Comparison of ENCODE assay signal across 8 cellular contexts in the genomic region with DNA sequence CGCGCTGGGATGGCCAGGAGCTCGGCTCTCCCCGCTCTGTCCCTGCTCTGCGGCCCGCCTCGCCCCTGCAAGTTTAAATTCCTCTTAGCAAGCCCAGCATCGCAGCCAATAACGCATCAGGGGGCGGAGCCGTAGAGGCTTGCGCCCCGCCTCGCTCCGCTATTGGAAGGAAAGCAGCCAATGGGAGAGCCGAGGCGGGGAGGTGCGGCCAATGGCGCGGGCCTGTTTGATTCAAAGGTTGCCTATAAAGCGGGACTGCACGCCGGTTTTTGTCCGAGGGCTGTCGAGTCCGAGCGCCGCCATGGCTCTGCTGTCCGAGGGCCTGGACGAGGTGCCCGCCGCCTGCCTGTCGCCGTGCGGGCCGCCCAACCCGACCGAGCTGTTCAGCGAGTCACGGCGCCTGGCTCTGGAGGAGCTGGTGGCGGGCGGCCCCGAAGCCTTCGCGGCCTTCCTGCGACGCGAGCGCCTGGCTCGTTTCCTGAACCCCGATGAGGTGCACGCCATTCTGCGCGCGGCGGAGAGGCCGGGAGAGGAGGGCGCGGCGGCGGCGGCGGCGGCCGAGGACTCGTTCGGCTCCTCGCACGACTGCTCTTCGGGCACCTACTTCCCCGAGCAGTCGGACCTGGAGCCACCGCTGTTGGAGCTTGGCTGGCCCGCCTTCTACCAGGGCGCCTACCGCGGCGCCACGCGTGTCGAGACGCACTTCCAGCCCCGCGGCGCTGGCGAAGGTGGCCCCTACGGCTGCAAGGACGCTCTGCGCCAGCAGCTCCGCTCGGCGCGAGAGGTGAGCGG. TPM values are rescaled to one million over a fixed set of nuclear protein-coding genes. Genes with fewer than 3 reads are reported as not detected.
DNase-seq lines count a peak whose midpoint lies in the region; ATAC-seq and TF ChIP-seq lines count a peak whose summit lies in the region.

FAM83D (plus strand) TSS at position 276 of the 792 bp plus-strand sequence; CDS start at position 302, 26 bp downstream.

- peak; percentile 97 for DNase-seq in G401 (ENCODE audit: low spot score)
- peak; percentile 95 to 98 for DNase-seq in HAP-1 (ENCODE audit: low spot score in 2 of 2)
- DNase-seq in MG63: peak; percentile 98
- peak; percentile 93 to 98 for DNase-seq in SHP77 (lab: John Stamatoyannopoulos, UW)
- peak; percentile 90 for DNase-seq in activated T-helper 9 cell treated with anti-CD3 and anti-CD28 coated beads, Interleukin-2, amount 50 U/mL, for 16 hours (ENCODE audit: low read depth)
- peak; percentile 98 for DNase-seq in fibroblast of the conjunctiva (ENCODE audit: low read depth)
- peak; percentile 97 to 98 for DNase-seq in stimulated activated naive CD8-positive, alpha-beta T cell treated with anti-CD3 and anti-CD28 coated beads, Interleukin-15, amount 100 ng/mL, for 72 hours

- H3K79me2 ChIP-seq in neural cell (replicated peaks; ENCODE audit: insufficient read depth, low read length): peaks cover 25% of the 10 kb centered on the region

- H3K9ac ChIP-seq in neural cell (ENCODE audit: low read length): peak within 1 kb of the TSS; percentile 50

- H3K4me3 Mint-ChIP-seq in stimulated activated naive CD8-positive, alpha-beta T cell treated with anti-CD3 and anti-CD28 coated beads, Interleukin-15, amount 100 ng/mL, for 72 hours: peak within 1 kb of the TSS; percentile 85 to 86

- no peaks in the 10 kb centered on the region for H3F3A ChIP-seq in neural cell (ENCODE audit: insufficient read depth, low read length, poor library complexity, severe bottlenecking)

- no peaks in the 10 kb centered on the region for H4K20me1 ChIP-seq in neural cell (ENCODE audit: insufficient read depth)

- H3K9me2 ChIP-seq in neural cell (ENCODE audit: insufficient read depth, low read length): no peaks in the 10 kb centered on the region

- in situ Hi-C loops in G401 (cut with HindIII; ENCODE audit: low sequenced_read_pairs) (no loop called here), HAP-1 (cut with MboI; ENCODE audit: low sequenced_read_pairs) (no loop called here)

- peak within 1 kb of the TSS; percentile 91 for H3K4me3 ChIP-seq in HAP-1
- peak within 1 kb of the TSS; percentile 77 for H3K4me3 ChIP-seq in MG63
- H3K4me3 ChIP-seq in neural cell (ENCODE audit: low read length): peak within 1 kb of the TSS; percentile 91

- no peak for TF ChIP-seq RAD21 in neural cell (conservative IDR thresholded peaks at IDR 0.05)

- no peaks in the 10 kb centered on the region; the same call in 1 of the 2 replicates for H3K27me3 ChIP-seq in HAP-1 (ENCODE audit: low read depth)
- no peaks in the 10 kb centered on the region for H3K27me3 ChIP-seq in MG63
- H3K27me3 ChIP-seq in neural cell (ENCODE audit: insufficient read depth, low read depth, low read length): no peaks in the 10 kb centered on the region

- H3K27ac Mint-ChIP-seq in stimulated activated naive CD8-positive, alpha-beta T cell treated with anti-CD3 and anti-CD28 coated beads, Interleukin-15, amount 100 ng/mL, for 72 hours: peak within 1 kb of the TSS; percentile 80 to 95

- H2AFZ ChIP-seq in neural cell (ENCODE audit: low read depth, low read length): peak within 1 kb of the TSS; percentile 40

- TF ChIP-seq CTCF in neural cell (IDR thresholded peaks at IDR 0.05; ENCODE audit: poor library complexity, severe bottlenecking): peak; percentile 36

- H3K4me2 ChIP-seq in neural cell (ENCODE audit: low read length): peak within 1 kb of the TSS; percentile 10

- H3K9me3 ChIP-seq in HAP-1 (no peaks in the 10 kb centered on the region), MG63 (no peaks in the 10 kb centered on the region), neural cell (ENCODE audit: low read length) (no peaks in the 10 kb centered on the region)

- no peak for TF ChIP-seq EP300 in neural cell (conservative IDR thresholded peaks at IDR 0.05; ENCODE audit: poor library complexity, severe bottlenecking)

- H3K27ac ChIP-seq in neural cell (ENCODE audit: low read length): no peak within 1 kb of the TSS

- no peaks in the 10 kb centered on the region for H3K27me3 Mint-ChIP-seq in stimulated activated naive CD8-positive, alpha-beta T cell treated with anti-CD3 and anti-CD28 coated beads, Interleukin-15, amount 100 ng/mL, for 72 hours

- peak; percentile 96 for ATAC-seq in stimulated activated naive CD8-positive, alpha-beta T cell treated with anti-CD3 and anti-CD28 coated beads, Interleukin-15, amount 100 ng/mL, for 72 hours

- H3K4me1 Mint-ChIP-seq in stimulated activated naive CD8-positive, alpha-beta T cell treated with anti-CD3 and anti-CD28 coated beads, Interleukin-15, amount 100 ng/mL, for 72 hours: peaks cover 35% of the 10 kb centered on the region

- no peaks in the 10 kb centered on the region for H3K9me3 Mint-ChIP-seq in stimulated activated naive CD8-positive, alpha-beta T cell treated with anti-CD3 and anti-CD28 coated beads, Interleukin-15, amount 100 ng/mL, for 72 hours

- peaks cover 2% of the 10 kb centered on the region; the same call in 1 of the 2 replicates for H3K4me1 ChIP-seq in HAP-1

- H3K36me3 ChIP-seq in HAP-1 (replicated peaks) (peaks cover 32% of the 10 kb centered on the region), MG63 (peaks cover 30% of the 10 kb centered on the region), neural cell (ENCODE audit: insufficient read depth, low read length) (no peaks in the 10 kb centered on the region)

TF ChIP-seq in neural cell, 6 proteins besides CTCF, POLR2A, EP300 and RAD21:
- TF ChIP-seq EZH2 (IDR thresholded peaks at IDR 0.05; ENCODE audit: borderline replicate concordance, insufficient read depth, low read length, poor library complexity, severe bottlenecking): no peak
- TF ChIP-seq MXI1 (conservative IDR thresholded peaks at IDR 0.05; ENCODE audit: poor library complexity, severe bottlenecking): peak; percentile 99
- TF ChIP-seq TAF1 (IDR thresholded peaks at IDR 0.05; ENCODE audit: low read depth): peak; percentile 64
- peak; percentile 49 for TF ChIP-seq REST (IDR thresholded peaks at IDR 0.05; ENCODE audit: borderline replicate concordance)
- TF ChIP-seq SMC3 (conservative IDR thresholded peaks at IDR 0.05; ENCODE audit: poor library complexity): peak; percentile 48
- peak; percentile 59 for TF ChIP-seq POLR2AphosphoS5 (IDR thresholded peaks at IDR 0.05)
TF ChIP-seq in neural cell: peak in this region for 5.

RNA-seq across cellular contexts. Expression of gene FAM83D, which starts in this region (rescaled TPM):
- total RNA-seq in G401 (2014; rRNA removed; shearing (Covaris generic)): 38.4 and 43.1 TPM in 2 replicates
- total RNA-seq in MG63 (2014; rRNA removed; shearing (Covaris generic); ENCODE audit: low replicate concordance): 71.5 and 73.9 TPM in 2 replicates
- polyA plus RNA-seq in neural cell: 0.48 and 2.4 TPM in 2 replicates
- polyA minus RNA-seq in neural cell: 1.3 and 1.5 TPM in 2 replicates
